In the genomic region with DNA sequence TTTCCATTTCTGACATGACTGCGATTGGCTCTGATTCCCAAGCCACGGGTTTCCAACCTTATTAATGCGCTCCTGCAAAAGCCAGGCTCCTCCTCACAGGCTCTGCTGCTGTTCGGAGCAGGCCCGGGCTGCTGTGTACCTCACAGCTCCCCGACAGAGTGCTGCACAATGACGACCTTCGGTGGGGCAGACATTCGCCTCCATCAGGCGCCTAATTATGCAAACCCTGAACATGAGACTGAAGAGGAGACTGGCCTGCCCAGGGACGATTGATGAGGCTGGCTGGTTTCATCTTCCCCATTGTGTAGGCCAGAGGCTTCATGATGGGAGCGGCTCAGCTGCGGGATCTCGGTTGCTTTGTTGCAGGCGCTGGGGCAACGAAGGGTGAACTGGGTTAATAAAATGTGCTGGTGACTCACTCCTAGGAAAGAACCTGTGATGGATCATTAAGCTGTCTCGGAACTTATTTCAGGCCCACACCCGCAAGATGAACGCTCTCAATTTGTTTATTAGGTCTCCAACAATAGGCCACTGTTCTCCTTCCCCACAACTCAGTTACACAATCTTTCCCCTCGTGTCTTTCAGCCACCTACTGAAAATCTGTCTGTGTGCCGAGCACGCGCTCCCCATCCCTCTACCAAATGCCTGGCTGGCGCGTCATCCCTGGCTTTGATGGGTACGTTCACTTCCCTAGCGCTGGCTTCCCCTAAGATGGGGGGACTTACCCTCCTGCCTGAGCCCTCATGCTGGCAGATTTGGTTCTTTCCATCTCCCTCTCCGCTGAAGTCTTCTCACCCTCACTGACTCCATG, we compare ENCODE assay signal across 10 cellular contexts. TPM values are rescaled to one million over a fixed set of nuclear protein-coding genes. Genes with fewer than 3 reads are reported as not detected.
A peak's percentile ranks its signal among the peaks of the same experiment; 100 is the strongest.
DNase-seq lines count a peak whose midpoint lies in the region; TF ChIP-seq lines count a peak whose summit lies in the region.
"Had no signal": no experiment of that assay in that cellular context is flagged by ENCODE, and none has a peak within 500 bp of the region (broad histone marks: within the 10 kb centered on the region; RNA-seq: fewer than 3 reads in every experiment).

No MANE protein-coding gene starts in this region.

- no peak overlapping the region for H3K4me3 Mint-ChIP-seq in mesothelial cell of epicardium
- H3K4me3 Mint-ChIP-seq in activated naive CD4-positive, alpha-beta T cell treated with anti-CD3 and anti-CD28 coated beads for 36 hours: no peak overlapping the region

- no peaks in the 10 kb centered on the region for H3K36me3 Mint-ChIP-seq in mesothelial cell of epicardium
- no peaks in the 10 kb centered on the region for H3K36me3 Mint-ChIP-seq in activated naive CD4-positive, alpha-beta T cell treated with anti-CD3 and anti-CD28 coated beads for 36 hours (ENCODE audit: low read depth)

- H3K27me3 Mint-ChIP-seq in mesothelial cell of epicardium (ENCODE audit: low read depth): no peaks in the 10 kb centered on the region
- H3K27me3 Mint-ChIP-seq in activated naive CD4-positive, alpha-beta T cell treated with anti-CD3 and anti-CD28 coated beads for 36 hours (ENCODE audit: low read depth): no peaks in the 10 kb centered on the region

- WGBS in transverse colon (ENCODE audit: low coverage in 1 of 2), 2 donors: 30 to 71% methylated on average over 2 to 28 of the region's 28 CpGs

- no peak overlapping the region for H3K4me3 ChIP-seq in transverse colon

- TF ChIP-seq EP300 in transverse colon (IDR thresholded peaks at IDR 0.05; ENCODE audit: low read depth): no peak

- peaks cover 7% of the 10 kb centered on the region for H3K4me1 Mint-ChIP-seq in mesothelial cell of epicardium
- peaks cover 4% of the 10 kb centered on the region for H3K4me1 Mint-ChIP-seq in activated naive CD4-positive, alpha-beta T cell treated with anti-CD3 and anti-CD28 coated beads for 36 hours (ENCODE audit: low read depth)

- TF ChIP-seq CTCF in mesothelial cell of epicardium (IDR thresholded peaks at IDR 0.05; ENCODE audit: unreplicated experiment) (no peak), transverse colon (IDR thresholded peaks at IDR 0.05) (no peak)

- no peaks in the 10 kb centered on the region for H3K9me3 ChIP-seq in transverse colon

- no peaks in the 10 kb centered on the region for H3K36me3 ChIP-seq in transverse colon

- H3K27ac Mint-ChIP-seq in mesothelial cell of epicardium: peak overlapping the region; percentile 13
- H3K27ac Mint-ChIP-seq in activated naive CD4-positive, alpha-beta T cell treated with anti-CD3 and anti-CD28 coated beads for 36 hours: no peak overlapping the region

- intact Hi-C loops in transverse colon (cut with DNase I; ENCODE audit: low total_unique reads): no loop called here
- intact Hi-C loops in activated naive CD4-positive, alpha-beta T cell treated with anti-CD3 and anti-CD28 coated beads for 36 hours (cut with micrococcal nuclease): no loop called here

- peak; percentile 18 for DNase-seq in NCI-H748 (lab: John Stamatoyannopoulos, UW; ENCODE audit: unreplicated experiment)
- DNase-seq in NCI-H748 treated with DMSO at 0.1 percent for 48 hours (lab: John Stamatoyannopoulos, UW): no peak
- no peak for DNase-seq in mesothelial cell of epicardium (ENCODE audit: low spot score in 2 of 2, unreplicated experiment in 2 of 2)
- DNase-seq in transverse colon: peak; percentile 46
- DNase-seq in NCI-H2171 (lab: John Stamatoyannopoulos, UW): no peak
- DNase-seq in activated naive CD4-positive, alpha-beta T cell treated with anti-CD3 and anti-CD28 coated beads for 36 hours: no peak
- DNase-seq in NCI-H128 (lab: John Stamatoyannopoulos, UW; ENCODE audit: unreplicated experiment): no peak
- DNase-seq: effector CD8-positive, alpha-beta T cell; NCI-H345 had no signal

- H3K4me1 ChIP-seq in transverse colon: peaks cover 0 to 33% (median 7%) of the 10 kb centered on the region in 4 donors

- no peaks in the 10 kb centered on the region for H3K27me3 ChIP-seq in transverse colon

- H3K9me3 Mint-ChIP-seq in mesothelial cell of epicardium: no peaks in the 10 kb centered on the region
- H3K9me3 Mint-ChIP-seq in activated naive CD4-positive, alpha-beta T cell treated with anti-CD3 and anti-CD28 coated beads for 36 hours: no peaks in the 10 kb centered on the region

- in situ Hi-C loops in transverse colon (cut with MboI; ENCODE audit: low pct_ligation_motif_present in 1 of 4, low pct_unique_long_range_greater_than_20kb in 1 of 4, low sequenced_read_pairs in 3 of 4): no loop called here

- TF ChIP-seq POLR2A in transverse colon (IDR thresholded peaks at IDR 0.05): no peak

- CTCF ChIA-PET in activated naive CD4-positive, alpha-beta T cell treated with anti-CD3 and anti-CD28 coated beads for 36 hours (lab: Charles Lee): interaction anchor here (1.6 kb wide), 1 partner anchor 41 kb away, joined by 3 read pairs; no protein-coding TSS in a partner anchor

- H3K27ac ChIP-seq in cingulate gyrus (ENCODE audit: low read depth, low read length) (peak overlapping the region; percentile 86), transverse colon (peak overlapping the region; percentile 57 to 66 (median 63))

RNA-seq across cellular contexts. Expression of gene TOB1, which starts 27.2 kb away (rescaled TPM):
- 29.4 to 34.7 TPM (median 32.0 TPM) in 3 replicates for total RNA-seq in mesothelial cell of epicardium
- 10 to 100 TPM; 69.1 to 88.3 (median 75.5) TPM for total RNA-seq in transverse colon
- total RNA-seq in activated naive CD4-positive, alpha-beta T cell treated with anti-CD3 and anti-CD28 coated beads for 36 hours: 10 to 100 TPM; 40.7 to 44.7 TPM

RNA-seq across cellular contexts. Expression of gene WFIKKN2, which starts 58.0 kb away (rescaled TPM):
- 0.42 to 0.68 TPM (median 0.60 TPM) in 3 replicates for total RNA-seq in mesothelial cell of epicardium
- not detected for total RNA-seq in transverse colon
- not detected for total RNA-seq in activated naive CD4-positive, alpha-beta T cell treated with anti-CD3 and anti-CD28 coated beads for 36 hours

Comparison
In these comparisons a context has a peak if more than half of its experiments do, and no peak if none do; other contexts are left out.
1. DNase-seq: peak in NCI-H748 (single experiment) and transverse colon (single experiment); none in NCI-H748 treated with DMSO at 0.1 percent for 48 hours (single experiment), mesothelial cell of epicardium (0 of 2), NCI-H2171 (single experiment), activated naive CD4-positive, alpha-beta T cell treated with anti-CD3 and anti-CD28 coated beads for 36 hours (single experiment) and NCI-H128 (single experiment).